1 cellular context compared by ENCODE assay signal in genomic region chr1:17371896-17372295, GRCh38.
TF ChIP-seq lines count a peak whose summit lies in the region.

Gene PADI6 (plus strand): TSS chr1:17372196. CDS start chr1:17372246, 50 bp downstream.

TF ChIP-seq in GM23338, 12 proteins besides CTCF, POLR2A, EP300 and RAD21 (continued from another document):
- TF ChIP-seq NANOG (IDR thresholded peaks at IDR 0.05; ENCODE audit: borderline replicate concordance) (no peak), CREB1 (CRISPR knock-in tag; IDR thresholded peaks at IDR 0.05; ENCODE audit: low read depth) (no peak), ZNF331 (CRISPR knock-in tag; IDR thresholded peaks at IDR 0.05; ENCODE audit: low read depth) (no peak), POLR2AphosphoS5 (IDR thresholded peaks at IDR 0.05; ENCODE audit: low read depth) (no peak), ETS1 (IDR thresholded peaks at IDR 0.05) (no peak), STAT1 (IDR thresholded peaks at IDR 0.05; ENCODE audit: unreplicated experiment) (no peak), ZNF462 (CRISPR knock-in tag; IDR thresholded peaks at IDR 0.05) (no peak), EZH2phosphoT487 (IDR thresholded peaks at IDR 0.05; ENCODE audit: unreplicated experiment) (no peak), EZH2 (IDR thresholded peaks at IDR 0.05; ENCODE audit: low read depth, unreplicated experiment) (no peak), ZNF114 (CRISPR knock-in tag; IDR thresholded peaks at IDR 0.05) (no peak)
